9 cellular contexts compared by ENCODE assay signal in genomic region chr1:206935491-206936067, GRCh38. TPM values are rescaled to one million over a fixed set of nuclear protein-coding genes. Genes with fewer than 3 reads are reported as not detected.
DNase-seq lines count a peak whose midpoint lies in the region; FAIRE-seq and TF ChIP-seq lines count a peak whose summit lies in the region.
"Had no signal": no experiment of that assay in that cellular context is flagged by ENCODE, and none has a peak within 500 bp of the region (broad histone marks: within the 10 kb centered on the region; RNA-seq: fewer than 3 reads in every experiment).

No MANE protein-coding gene starts in this region.

- peak; percentile 54 for DNase-seq in CMK (ENCODE audit: low read depth)
- DNase-seq in HT-29 (ENCODE audit: low spot score): peak; percentile 64
- peak; percentile 78 for DNase-seq in activated CD4-positive, alpha-beta T cell treated with anti-CD3 and anti-CD28 coated beads for 48 hours
- DNase-seq in fibroblast of the aortic adventitia (ENCODE audit: low read depth): peak; percentile 13
- DNase-seq in smooth muscle cell (lab: John Stamatoyannopoulos, UW; ENCODE audit: unreplicated experiment): peak; percentile 3
- DNase-seq in frontal cortex (ENCODE audit: low spot score in 2 of 2): no peak
- no peak for DNase-seq in NCI-H510A (lab: John Stamatoyannopoulos, UW)
- DNase-seq in HTR-8/SVneo (ENCODE audit: insufficient read length, low spot score): no peak

- H3K4me3 ChIP-seq in fibroblast of the aortic adventitia (ENCODE audit: low read depth, low read length) (no peak overlapping the region), smooth muscle cell (no peak overlapping the region)

- H3K27me3 ChIP-seq in smooth muscle cell (ENCODE audit: low read depth): peaks cover 45% of the 10 kb centered on the region

- no peaks in the 10 kb centered on the region for H3K79me2 ChIP-seq in smooth muscle cell (ENCODE audit: low read depth)

- H2AFZ ChIP-seq in smooth muscle cell (ENCODE audit: low read depth): no peak overlapping the region

- H3F3A ChIP-seq in smooth muscle cell (ENCODE audit: low read depth): no peaks in the 10 kb centered on the region

- no peaks in the 10 kb centered on the region for H3K36me3 ChIP-seq in smooth muscle cell (ENCODE audit: low read depth)

- no peaks in the 10 kb centered on the region for H3K4me1 ChIP-seq in smooth muscle cell (ENCODE audit: low read depth)

- no peaks in the 10 kb centered on the region for H3K9me3 ChIP-seq in smooth muscle cell (replicated peaks; ENCODE audit: low read depth)

- TF ChIP-seq CTCF in fibroblast of the aortic adventitia (IDR thresholded peaks at IDR 0.05; ENCODE audit: insufficient read depth, low read length) (peak; percentile 53), smooth muscle cell (IDR thresholded peaks at IDR 0.05; ENCODE audit: borderline replicate concordance, insufficient read depth, poor library complexity, severe bottlenecking) (peak; percentile 51)

- 52% methylated on average over 19 of the region's 19 CpGs for WGBS in smooth muscle cell (ENCODE audit: low lambda C conversion rate)

- no peaks in the 10 kb centered on the region for H4K20me1 ChIP-seq in smooth muscle cell (ENCODE audit: low read depth)

- no peak overlapping the region for H3K27ac ChIP-seq in smooth muscle cell (ENCODE audit: low read depth)

- FAIRE-seq in frontal cortex (lab: Jason Lieb, UNC) (no peak), HTR-8/SVneo (lab: Jason Lieb, UNC) (no peak)

- H3K4me2 ChIP-seq in smooth muscle cell: no peak overlapping the region

- H3K9ac ChIP-seq in smooth muscle cell (ENCODE audit: low read depth): no peak overlapping the region

RNA-seq across cellular contexts. Expression of gene PIGR, which starts 10.7 kb away (rescaled TPM):
- total RNA-seq in HT-29 (2014; rRNA removed; shearing (Covaris generic)): 1.4 and 1.5 TPM in 2 replicates
- not detected in 2 replicates for total RNA-seq in fibroblast of the aortic adventitia (ENCODE audit: low replicate concordance)
- total RNA-seq in smooth muscle cell: not detected in 2 replicates
- not detected in 2 replicates for polyA plus RNA-seq in smooth muscle cell
- not detected for total RNA-seq in frontal cortex

RNA-seq across cellular contexts. Expression of gene FCMR, which starts 13.8 kb away (rescaled TPM):
- 0.08 and 3.2 TPM in 2 replicates for total RNA-seq in HT-29 (2014; rRNA removed; shearing (Covaris generic))
- total RNA-seq in fibroblast of the aortic adventitia (ENCODE audit: low replicate concordance): not detected in 2 replicates
- total RNA-seq in smooth muscle cell: not detected in 2 replicates
- 1.6 and 4.0 TPM in 2 replicates for polyA plus RNA-seq in smooth muscle cell
- total RNA-seq in frontal cortex: under 0.01 TPM

RNA-seq across cellular contexts. Expression of gene FCAMR, which starts 34.7 kb away (rescaled TPM):
- 0.03 and 0.18 TPM in 2 replicates for total RNA-seq in HT-29 (2014; rRNA removed; shearing (Covaris generic))
- not detected in 2 replicates for total RNA-seq in fibroblast of the aortic adventitia (ENCODE audit: low replicate concordance)
- total RNA-seq in smooth muscle cell: not detected in 2 replicates
- polyA plus RNA-seq in smooth muscle cell: not detected in 2 replicates
- not detected for total RNA-seq in frontal cortex
- total RNA-seq: urinary bladder had no signal
- polyA plus RNA-seq: urinary bladder had no signal

RNA-seq across cellular contexts. Expression of gene IL24, which starts 38.3 kb away (rescaled TPM):
- not detected in 2 replicates for total RNA-seq in HT-29 (2014; rRNA removed; shearing (Covaris generic))
- total RNA-seq in fibroblast of the aortic adventitia (ENCODE audit: low replicate concordance) (not detected in 2 replicates), smooth muscle cell (1.5 and 1.8 TPM in 2 replicates), frontal cortex (under 0.01 TPM)
- polyA plus RNA-seq in smooth muscle cell: 1.9 and 3.1 TPM in 2 replicates
- total RNA-seq: urinary bladder had no signal

Comparison
In these comparisons a context has a peak if more than half of its experiments do, and no peak if none do; other contexts are left out.
1. DNase-seq: peak in CMK (single experiment), HT-29 (single experiment), activated CD4-positive, alpha-beta T cell treated with anti-CD3 and anti-CD28 coated beads for 48 hours (single experiment), fibroblast of the aortic adventitia (single experiment) and smooth muscle cell (single experiment); none in frontal cortex (0 of 2), NCI-H510A (single experiment) and HTR-8/SVneo (single experiment).